Comparison of ENCODE assay signal across 9 cellular contexts in the genomic region with DNA sequence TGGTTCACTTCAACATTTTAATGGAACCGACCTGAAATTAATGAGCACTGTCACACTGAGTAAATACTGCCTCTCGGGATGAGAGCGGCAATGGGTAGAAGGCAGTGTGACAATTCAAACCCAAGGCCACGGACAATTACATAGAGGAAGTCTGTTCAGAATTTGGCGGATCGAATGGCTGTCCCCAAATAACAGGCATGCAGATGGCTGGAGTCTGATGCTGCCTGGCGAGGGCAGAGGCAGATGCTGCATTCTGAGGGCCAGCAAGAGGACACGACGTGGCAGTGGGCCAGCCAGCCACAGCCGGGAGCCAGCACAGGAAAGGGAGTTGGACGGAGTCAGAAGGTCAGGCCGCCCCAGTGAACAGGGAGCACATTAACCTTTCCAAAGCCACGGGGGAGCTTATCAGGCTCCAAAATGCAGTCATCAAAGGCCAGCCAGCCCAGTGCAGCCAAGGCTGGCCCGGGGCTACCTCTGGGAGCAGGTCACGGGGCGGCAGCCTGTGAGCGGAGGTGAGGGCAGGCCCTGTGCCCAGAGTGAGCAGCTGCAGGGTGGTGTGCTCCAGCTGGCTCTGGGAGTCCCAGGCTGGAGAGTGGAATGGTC.
DNase-seq lines count a peak whose midpoint lies in the region; ATAC-seq and TF ChIP-seq lines count a peak whose summit lies in the region.
"Had no signal": no experiment of that assay in that cellular context is flagged by ENCODE, and none has a peak within 500 bp of the region (broad histone marks: within the 10 kb centered on the region; RNA-seq: fewer than 3 reads in every experiment).

No MANE protein-coding gene starts in this region.

- H3K27ac ChIP-seq in thoracic aorta, result peak overlapping the region; percentile 60 to 84
- H3K27ac ChIP-seq: hepatocyte had no signal

- ATAC-seq in thoracic aorta (ENCODE audit: insufficient number of reproducible peaks, low FRiP score, low read depth) (no peak), HG02623 (IDR thresholded peaks at IDR 0.05; ENCODE audit: unreplicated experiment) (no peak)

- no peaks in the 10 kb centered on the region for H3K36me3 ChIP-seq in MG63
- H3K36me3 ChIP-seq in thoracic aorta, result no peaks in the 10 kb centered on the region

- TF ChIP-seq CTCF in thoracic aorta (IDR thresholded peaks at IDR 0.05), result no peak

- no peaks in the 10 kb centered on the region for H3K27me3 ChIP-seq in MG63
- H3K27me3 ChIP-seq in thoracic aorta (replicated peaks; ENCODE audit: insufficient read depth), result no peaks in the 10 kb centered on the region
- H3K27me3 ChIP-seq: hepatocyte had no signal

- H3K9me3 ChIP-seq in MG63 (no peaks in the 10 kb centered on the region), thoracic aorta (no peaks in the 10 kb centered on the region)

- DNase-seq in MG63 (peak; percentile 72), dermis microvascular lymphatic vessel endothelial cell (ENCODE audit: low read depth in 2 of 2) (peak; percentile 6 to 57), mesenteric fat pad (ENCODE audit: low spot score) (peak; percentile 92), thoracic aorta (ENCODE audit: low spot score) (no peak), middle frontal gyrus (ENCODE audit: extremely low spot score, low spot score) (no peak)
- DNase-seq in stimulated activated CD4-positive, alpha-beta T cell treated with anti-CD3 and anti-CD28 coated beads, Interleukin-15, amount 100 ng/mL, for 24 hours, result no peak
- no peak for DNase-seq in stimulated activated CD4-positive, alpha-beta T cell treated with anti-CD3 and anti-CD28 coated beads, Interleukin-2, amount 100 ng/mL, for 48 hours

- H3K4me1 ChIP-seq in thoracic aorta (ENCODE audit: control insufficient read depth in 1 of 2, low read depth in 2 of 2), result peaks cover 3 to 50% of the 10 kb centered on the region in 2 donors

- no peak overlapping the region for H3K4me3 ChIP-seq in MG63
- H3K4me3 ChIP-seq in thoracic aorta, result peak overlapping the region; percentile 7
- H3K4me3 ChIP-seq: hepatocyte had no signal

Comparison
In these comparisons a context has a peak if more than half of its experiments do, and no peak if none do; other contexts are left out.
1. DNase-seq: peak in MG63 (single experiment), dermis microvascular lymphatic vessel endothelial cell (2 of 2) and mesenteric fat pad (single experiment); none in thoracic aorta (single experiment), stimulated activated CD4-positive, alpha-beta T cell treated with anti-CD3 and anti-CD28 coated beads, Interleukin-15, amount 100 ng/mL, for 24 hours (single experiment), middle frontal gyrus (single experiment) and stimulated activated CD4-positive, alpha-beta T cell treated with anti-CD3 and anti-CD28 coated beads, Interleukin-2, amount 100 ng/mL, for 48 hours (0 of 2).